18 cellular contexts compared by ENCODE assay signal in the genomic region with DNA sequence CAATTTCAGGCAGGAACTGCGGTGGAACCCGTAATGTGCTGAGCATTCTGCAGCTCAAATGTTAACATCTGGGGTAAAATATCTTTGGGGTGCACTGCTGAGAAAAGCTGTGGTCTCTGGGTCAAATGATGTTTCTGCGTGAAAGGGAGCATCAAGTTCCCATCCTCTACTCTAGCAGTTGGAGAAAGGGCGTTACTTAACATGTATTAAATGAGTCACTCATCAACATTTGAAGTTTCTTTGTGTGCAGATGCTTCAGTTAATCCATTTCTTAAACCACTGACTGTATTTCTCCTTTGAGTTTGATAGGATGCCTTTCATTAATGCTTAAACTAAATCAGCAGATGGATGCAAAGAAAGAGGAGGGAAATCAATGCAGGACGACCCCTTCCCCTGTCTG.
"Had no signal": no experiment of that assay in that cellular context is flagged by ENCODE, and none has a peak within 500 bp of the region (broad histone marks: within the 10 kb centered on the region; RNA-seq: fewer than 3 reads in every experiment).

No MANE protein-coding gene starts in this region.

- H3K4me1 ChIP-seq: gastrocnemius medialis, left lung, sigmoid colon had no signal

- ATAC-seq: activated naive CD4-positive, alpha-beta T cell treated with anti-CD3 and anti-CD28 coated beads, Interleukin-2, amount 50 U/mL, for 72 hours; activated T-cell treated with anti-CD3 and anti-CD28 coated beads, Interleukin-2, amount 50 U/mL, for 72 hours; gastrocnemius medialis; left lung had no signal

- H3K9me3 ChIP-seq: gastrocnemius medialis, left lung, sigmoid colon had no signal

- DNase-seq: activated CD4-positive, alpha-beta T cell treated with anti-CD3 and anti-CD28 coated beads, Interleukin-2, amount 10 ng/mL, durations not matched to agents 7 days and 5 days; activated CD8-positive, alpha-beta memory T cell treated with anti-CD3 and anti-CD28 coated beads for 24 hours; activated CD8-positive, alpha-beta memory T cell treated with anti-CD3 and anti-CD28 coated beads, Interleukin-2, amount 50 U/mL, for 48 hours; activated effector memory CD4-positive, alpha-beta T cell treated with anti-CD3 and anti-CD28 coated beads, Interleukin-2, amount 50 U/mL, for 16 hours; activated T-cell treated with anti-CD3 and anti-CD28 coated beads, Interleukin-2, amount 50 U/mL, for 72 hours; amniotic stem cell; dermis blood vessel endothelial cell; effector memory CD4-positive, alpha-beta T cell; gastrocnemius medialis; left lung; midbrain; nephron progenitor cell; nucleus accumbens; sigmoid colon; stimulated activated naive CD4-positive, alpha-beta T cell; T-helper 1 cell; T-helper 9 cell had no signal

- H3K27ac ChIP-seq: gastrocnemius medialis, left lung, sigmoid colon had no signal

- H3K27me3 ChIP-seq: gastrocnemius medialis, left lung, sigmoid colon had no signal

- H3K4me3 ChIP-seq: gastrocnemius medialis, left lung, sigmoid colon had no signal

- H3K36me3 ChIP-seq: gastrocnemius medialis, left lung, sigmoid colon had no signal
